2 cellular contexts compared by ENCODE assay signal in genomic region chr1:70719164-70719563, GRCh38.
TF ChIP-seq lines count a peak whose summit lies in the region.

No MANE protein-coding gene starts in this region.

TF ChIP-seq in GM23338, 12 proteins besides CTCF, POLR2A, EP300 and RAD21:
- TF ChIP-seq ZNF114 (CRISPR knock-in tag; IDR thresholded peaks at IDR 0.05): no peak

TF ChIP-seq in H1, 55 proteins besides CTCF, POLR2A, EP300 and RAD21:
- TF ChIP-seq BACH1 (IDR thresholded peaks at IDR 0.05; ENCODE audit: low read length) (no peak), CREB1 (IDR thresholded peaks at IDR 0.05) (no peak), RFX5 (IDR thresholded peaks at IDR 0.05; ENCODE audit: borderline replicate concordance, low read depth, low read length) (no peak), SUZ12 (IDR thresholded peaks at IDR 0.05; ENCODE audit: low read length) (no peak), ASH2L (IDR thresholded peaks at IDR 0.05; ENCODE audit: low read length) (no peak), JUND (IDR thresholded peaks at IDR 0.05; ENCODE audit: low read length) (no peak), BCL11A (IDR thresholded peaks at IDR 0.05; ENCODE audit: low read depth in 2 of 2, low read length in 2 of 2) (no peak)
